Comparison of ENCODE assay signal across 9 cellular contexts in genomic region chr1:200483491-200484143, GRCh38.
A peak's percentile ranks its signal among the peaks of the same experiment; 100 is the strongest.
DNase-seq lines count a peak whose midpoint lies in the region; ATAC-seq and TF ChIP-seq lines count a peak whose summit lies in the region.
"Had no signal": no experiment of that assay in that cellular context is flagged by ENCODE, and none has a peak within 500 bp of the region (broad histone marks: within the 10 kb centered on the region; RNA-seq: fewer than 3 reads in every experiment).

No MANE protein-coding gene starts in this region.

- H3K18ac ChIP-seq in mesendoderm (ENCODE audit: low read length) = no peak overlapping the region

- no peaks in the 10 kb centered on the region for H3K27me3 ChIP-seq in mesendoderm (ENCODE audit: insufficient read depth, low read length, poor library complexity)
- no peaks in the 10 kb centered on the region for H3K27me3 ChIP-seq in right atrium auricular region

- H3K79me2 ChIP-seq in mesendoderm (ENCODE audit: control insufficient read depth, insufficient read depth, low read length) = no peaks in the 10 kb centered on the region

- peaks cover 11% of the 10 kb centered on the region for H3K27me3 Mint-ChIP-seq in activated naive CD8-positive, alpha-beta T cell treated with anti-CD3 and anti-CD28 coated beads for 36 hours

- no peak overlapping the region for H3K56ac ChIP-seq in mesendoderm (ENCODE audit: low read length)

- no peak overlapping the region for H4K8ac ChIP-seq in mesendoderm (ENCODE audit: low read depth, low read length)

- no peak overlapping the region for H3K4ac ChIP-seq in mesendoderm (ENCODE audit: low read depth, low read length)

- no peak overlapping the region for H2BK120ac ChIP-seq in mesendoderm (ENCODE audit: low read depth, low read length)

- intact Hi-C loops in left cardiac atrium (cut with DNase I) (no loop called here), Right ventricle myocardium inferior (cut with DNase I) (loop anchor here (10.0 kb wide), 1 partner anchor 179 kb away; no protein-coding TSS in a partner anchor)

- H3K9me3 Mint-ChIP-seq in activated naive CD8-positive, alpha-beta T cell treated with anti-CD3 and anti-CD28 coated beads for 36 hours = no peaks in the 10 kb centered on the region

- no peak overlapping the region for H3K23ac ChIP-seq in mesendoderm (ENCODE audit: low read length)

- H2BK5ac ChIP-seq in mesendoderm (ENCODE audit: low read length) = no peak overlapping the region

- H3K4me3 ChIP-seq in mesendoderm (ENCODE audit: low read length) (no peak overlapping the region), right atrium auricular region (no peak overlapping the region)
- H3K4me3 ChIP-seq: heart right ventricle had no signal

- no peak overlapping the region for H3K9ac ChIP-seq in mesendoderm (ENCODE audit: low read length)

- no peak for DNase-seq in left cardiac atrium
- no peak for DNase-seq in Right ventricle myocardium inferior (ENCODE audit: missing footprints)
- DNase-seq in OCI-M1 (lab: John Stamatoyannopoulos, UW) = peak; percentile 70
- peak; percentile 71 for DNase-seq in activated naive CD8-positive, alpha-beta T cell treated with anti-CD3 and anti-CD28 coated beads for 36 hours
- DNase-seq in mesendoderm = peak; percentile 94
- DNase-seq in effector CD8-positive, alpha-beta T cell (lab: John Stamatoyannopoulos, UW) = no peak
- no peak for DNase-seq in right atrium auricular region (ENCODE audit: low spot score)
- DNase-seq: heart right ventricle had no signal

- no peak overlapping the region for H4K5ac ChIP-seq in mesendoderm (ENCODE audit: low read length)

- no peaks in the 10 kb centered on the region for H3K9me3 ChIP-seq in right atrium auricular region
- H3K9me3 ChIP-seq: heart right ventricle had no signal

- peak overlapping the region; percentile 16 for H3K4me3 Mint-ChIP-seq in activated naive CD8-positive, alpha-beta T cell treated with anti-CD3 and anti-CD28 coated beads for 36 hours

- no peak overlapping the region for H3K4me2 ChIP-seq in mesendoderm (ENCODE audit: low read length)

- H3K79me1 ChIP-seq in mesendoderm (ENCODE audit: low read length) = no peaks in the 10 kb centered on the region

- TF ChIP-seq CTCF in right atrium auricular region (IDR thresholded peaks at IDR 0.05) = no peak

- peaks cover 15% of the 10 kb centered on the region for H3K4me1 Mint-ChIP-seq in activated naive CD8-positive, alpha-beta T cell treated with anti-CD3 and anti-CD28 coated beads for 36 hours

- peak; percentile 30 to 98 for ATAC-seq in left cardiac atrium
- no peak for ATAC-seq in Right ventricle myocardium inferior
- peak; percentile 95 for ATAC-seq in HG02970 (IDR thresholded peaks at IDR 0.05; ENCODE audit: low FRiP score, unreplicated experiment)

- H3K4me1 ChIP-seq in mesendoderm (ENCODE audit: control insufficient read depth, low read depth, low read length) (peaks cover 2% of the 10 kb centered on the region), right atrium auricular region (no peaks in the 10 kb centered on the region)

- no peaks in the 10 kb centered on the region for H3K36me3 ChIP-seq in mesendoderm (ENCODE audit: control insufficient read depth, insufficient read depth, low read length)
- H3K36me3 ChIP-seq in right atrium auricular region = no peaks in the 10 kb centered on the region
- H3K36me3 ChIP-seq: heart right ventricle had no signal

- H3K36me3 Mint-ChIP-seq in activated naive CD8-positive, alpha-beta T cell treated with anti-CD3 and anti-CD28 coated beads for 36 hours = no peaks in the 10 kb centered on the region

- H3K27ac Mint-ChIP-seq in activated naive CD8-positive, alpha-beta T cell treated with anti-CD3 and anti-CD28 coated beads for 36 hours = peak overlapping the region; percentile 79

- no CpG with 5 or more reads among the region's 5 CpGs for WGBS in mesendoderm (ENCODE audit: extremely low coverage, insufficient coverage, low lambda C conversion rate)

- no peak overlapping the region for H2AK5ac ChIP-seq in mesendoderm (ENCODE audit: low read length)

- no peak overlapping the region for H2BK15ac ChIP-seq in mesendoderm (replicated peaks; ENCODE audit: low read depth)

- H3K27ac ChIP-seq in mesendoderm (ENCODE audit: low read depth, low read length) = no peak overlapping the region
- H3K27ac ChIP-seq in right atrium auricular region = no peak overlapping the region
- H3K27ac ChIP-seq: heart right ventricle had no signal

Comparison
In these comparisons a context has a peak if more than half of its experiments do, and no peak if none do; other contexts are left out.
1. DNase-seq: peak in OCI-M1 (single experiment), activated naive CD8-positive, alpha-beta T cell treated with anti-CD3 and anti-CD28 coated beads for 36 hours (single experiment) and mesendoderm (single experiment); none in left cardiac atrium (single experiment), Right ventricle myocardium inferior (single experiment), effector CD8-positive, alpha-beta T cell (single experiment) and right atrium auricular region (single experiment).